17 cellular contexts compared by ENCODE assay signal in the genomic region with DNA sequence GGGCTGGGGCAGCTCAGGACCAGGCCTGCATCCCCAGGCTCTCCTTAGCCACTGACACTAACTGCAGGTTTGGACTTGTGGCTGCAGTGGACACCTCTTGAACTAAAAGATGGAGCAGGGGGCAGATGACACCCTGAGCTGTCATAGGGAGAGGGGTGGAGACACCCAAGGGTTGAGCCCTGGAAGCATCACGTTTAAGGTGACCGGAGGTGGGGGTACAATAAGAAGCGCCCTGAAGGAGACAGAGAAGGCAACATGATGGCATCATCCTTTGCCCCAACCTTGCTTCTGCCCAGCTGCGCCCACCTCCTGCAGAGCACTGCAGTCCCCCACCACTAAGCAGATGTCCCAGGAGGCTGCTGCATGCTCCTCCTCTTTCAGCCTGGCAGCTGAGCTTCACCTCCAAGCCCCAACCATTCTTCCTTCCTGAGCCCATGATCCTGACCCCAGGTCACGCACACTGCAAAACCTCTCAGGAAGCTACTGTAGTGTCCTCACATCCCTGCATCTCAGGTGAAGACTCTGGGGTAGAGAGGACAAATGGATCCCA. TPM values are rescaled to one million over a fixed set of nuclear protein-coding genes. Genes with fewer than 3 reads are reported as not detected.
DNase-seq lines count a peak whose midpoint lies in the region; ATAC-seq, FAIRE-seq and TF ChIP-seq lines count a peak whose summit lies in the region.
"Had no signal": no experiment of that assay in that cellular context is flagged by ENCODE, and none has a peak within 500 bp of the region (broad histone marks: within the 10 kb centered on the region; RNA-seq: fewer than 3 reads in every experiment).

No MANE protein-coding gene starts in this region.

- H3K36me3 ChIP-seq in bronchial epithelial cell (ENCODE audit: control insufficient read depth, insufficient read depth, low read length) = no peaks in the 10 kb centered on the region
- H3K36me3 ChIP-seq: BLaER1 treated with 17β-estradiol and CSF1 and Interleukin-3, amounts not matched to agents 10 nM and 100 nM had no signal

- no peak for ATAC-seq in stimulated activated naive B cell treated with anti-CD40 and anti-IgM and Interleukin-4, amounts not matched to agents 10 μg/mL and 1 μg/mL and 100 μg/mL, for 72 hours (replicated peaks)
- ATAC-seq: HCT116 had no signal

- FAIRE-seq in D721Med (lab: Jason Lieb, UNC) (no peak), bronchial epithelial cell (lab: Jason Lieb, UNC) (peak; percentile 18)
- FAIRE-seq: GM12892, GM19239, H1 had no signal

- no peak overlapping the region for H3K4me3 ChIP-seq in bronchial epithelial cell (ENCODE audit: low read depth, low read length)
- H3K4me3 ChIP-seq: BLaER1 treated with 17β-estradiol and CSF1 and Interleukin-3, amounts not matched to agents 10 nM and 100 nM had no signal

- no peaks in the 10 kb centered on the region for H3K27me3 Mint-ChIP-seq in stimulated activated naive B cell treated with anti-CD40 and anti-IgM and Interleukin-4, amounts not matched to agents 10 μg/mL and 1 μg/mL and 100 μg/mL, for 72 hours
- H3K27me3 Mint-ChIP-seq: CD4-positive, CD25-positive, alpha-beta regulatory T cell had no signal

- H3K36me3 Mint-ChIP-seq in stimulated activated naive B cell treated with anti-CD40 and anti-IgM and Interleukin-4, amounts not matched to agents 10 μg/mL and 1 μg/mL and 100 μg/mL, for 72 hours = no peaks in the 10 kb centered on the region
- H3K36me3 Mint-ChIP-seq: CD4-positive, CD25-positive, alpha-beta regulatory T cell had no signal

- H3K4me3 Mint-ChIP-seq in stimulated activated naive B cell treated with anti-CD40 and anti-IgM and Interleukin-4, amounts not matched to agents 10 μg/mL and 1 μg/mL and 100 μg/mL, for 72 hours = no peak overlapping the region
- H3K4me3 Mint-ChIP-seq: CD4-positive, CD25-positive, alpha-beta regulatory T cell had no signal

- peak overlapping the region; percentile 59 for H3K27ac Mint-ChIP-seq in stimulated activated naive B cell treated with anti-CD40 and anti-IgM and Interleukin-4, amounts not matched to agents 10 μg/mL and 1 μg/mL and 100 μg/mL, for 72 hours
- H3K27ac Mint-ChIP-seq: CD4-positive, CD25-positive, alpha-beta regulatory T cell had no signal

- no peaks in the 10 kb centered on the region for H3K4me1 Mint-ChIP-seq in stimulated activated naive B cell treated with anti-CD40 and anti-IgM and Interleukin-4, amounts not matched to agents 10 μg/mL and 1 μg/mL and 100 μg/mL, for 72 hours
- H3K4me1 Mint-ChIP-seq: CD4-positive, CD25-positive, alpha-beta regulatory T cell had no signal

- peaks cover 0 to 4% of the 10 kb centered on the region in 2 donors for H3K9me3 Mint-ChIP-seq in stimulated activated naive B cell treated with anti-CD40 and anti-IgM and Interleukin-4, amounts not matched to agents 10 μg/mL and 1 μg/mL and 100 μg/mL, for 72 hours

- no peaks in the 10 kb centered on the region for H3K27me3 ChIP-seq in bronchial epithelial cell (ENCODE audit: control insufficient read depth, insufficient read depth, low read length)
- H3K27me3 ChIP-seq: BLaER1 treated with 17β-estradiol and CSF1 and Interleukin-3, amounts not matched to agents 10 nM and 100 nM had no signal

- peak; percentile 34 for DNase-seq in activated effector memory CD4-positive, alpha-beta T cell treated with anti-CD3 and anti-CD28 coated beads, Interleukin-2, amount 50 U/mL, for 16 hours
- DNase-seq in activated effector memory CD4-positive, alpha-beta T cell treated with Interleukin-2 at 50 U/mL for 16 hours = no peak
- peak; percentile 7 for DNase-seq in D721Med (ENCODE audit: insufficient read length, low spot score)
- DNase-seq in bronchial epithelial cell (ENCODE audit: low read depth) = no peak
- no peak for DNase-seq in stimulated activated naive B cell treated with anti-CD40 and anti-IgM and Interleukin-4, amounts not matched to agents 10 μg/mL and 1 μg/mL and 100 μg/mL, for 72 hours
- no peak for DNase-seq in GOT3 (lab: John Stamatoyannopoulos, UW)
- DNase-seq in glomerular visceral epithelial cell (ENCODE audit: extremely low spot score) = no peak
- DNase-seq: 8988T; AML-193; CD4-positive, CD25-positive, alpha-beta regulatory T cell; DND-41; GDM1 had no signal

- TF ChIP-seq CTCF in D721Med (IDR thresholded peaks at IDR 0.05; ENCODE audit: insufficient read depth, missing control alignments) (no peak), bronchial epithelial cell (IDR thresholded peaks at IDR 0.05; ENCODE audit: insufficient read depth, low read length, severe bottlenecking) (no peak)

RNA-seq across cellular contexts. Expression of a gene that starts 25.5 kb away (rescaled TPM):
- 0.26 TPM in 1 of 2 replicates, not detected in the other for total RNA-seq in bronchial epithelial cell
- total RNA-seq: CD4-positive, CD25-positive, alpha-beta regulatory T cell had no signal

RNA-seq across cellular contexts. Expression of a gene that starts 57.2 kb away (rescaled TPM):
- not detected in 2 replicates for total RNA-seq in bronchial epithelial cell
- total RNA-seq: CD4-positive, CD25-positive, alpha-beta regulatory T cell; H1 had no signal

Comparison
In these comparisons a context has a peak if more than half of its experiments do, and no peak if none do; other contexts are left out.
1. DNase-seq: peak in activated effector memory CD4-positive, alpha-beta T cell treated with anti-CD3 and anti-CD28 coated beads, Interleukin-2, amount 50 U/mL, for 16 hours (single experiment) and D721Med (single experiment); none in activated effector memory CD4-positive, alpha-beta T cell treated with Interleukin-2 at 50 U/mL for 16 hours (single experiment), bronchial epithelial cell (single experiment), stimulated activated naive B cell treated with anti-CD40 and anti-IgM and Interleukin-4, amounts not matched to agents 10 μg/mL and 1 μg/mL and 100 μg/mL, for 72 hours (single experiment), GOT3 (single experiment) and glomerular visceral epithelial cell (single experiment).